ENCODE assay signal across 30 cellular contexts in the genomic region with DNA sequence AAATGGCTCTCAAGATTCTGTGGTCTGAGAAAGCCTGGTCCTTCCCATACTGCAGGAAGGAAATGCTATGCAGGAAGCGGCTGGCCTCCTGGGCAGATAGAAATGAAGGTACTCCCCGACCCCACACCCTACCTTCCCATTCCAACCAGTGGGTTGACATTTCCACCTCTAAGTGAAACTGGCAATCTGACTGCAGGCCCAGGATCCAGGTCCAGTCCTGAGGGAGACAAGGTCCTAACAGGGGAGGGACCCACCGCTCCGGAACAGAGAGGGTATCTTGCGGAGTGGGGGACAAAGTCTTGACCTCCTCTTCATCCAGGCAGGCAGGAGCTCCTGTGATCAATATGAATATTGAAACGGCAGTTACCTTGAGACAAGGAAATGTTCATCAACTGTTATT. TPM values are rescaled to one million over a fixed set of nuclear protein-coding genes. Genes with fewer than 3 reads are reported as not detected.
DNase-seq lines count a peak whose midpoint lies in the region; ATAC-seq and TF ChIP-seq lines count a peak whose summit lies in the region.
"Had no signal": no experiment of that assay in that cellular context is flagged by ENCODE, and none has a peak within 500 bp of the region (broad histone marks: within the 10 kb centered on the region; RNA-seq: fewer than 3 reads in every experiment).

No MANE protein-coding gene starts in this region.

- no peak for TF ChIP-seq POLR2A in upper lobe of left lung (IDR thresholded peaks at IDR 0.05)

- no peak for TF ChIP-seq EP300 in upper lobe of left lung (IDR thresholded peaks at IDR 0.05)

- H3K9me2 ChIP-seq in Loucy (replicated peaks; ENCODE audit: low read depth, low read length): no peaks in the 10 kb centered on the region

- intact Hi-C loops in left ventricle myocardium inferior (cut with micrococcal nuclease) (no loop called here), cardiac septum (cut with DNase I) (no loop called here), left colon (cut with DNase I, micrococcal nuclease) (no loop called here)

- no peaks in the 10 kb centered on the region for H3K79me2 ChIP-seq in Loucy (ENCODE audit: insufficient read depth, low read length)

- H3K9me3 ChIP-seq in left ventricle myocardium inferior (replicated peaks) (peaks cover 7% of the 10 kb centered on the region), Loucy (ENCODE audit: insufficient read depth, low read depth, low read length) (peaks cover 9% of the 10 kb centered on the region; the same call in 1 of the 2 replicates), upper lobe of left lung (peaks cover 0 to 4% (median 0%) of the 10 kb centered on the region in 4 donors), MG63 (peaks cover 9% of the 10 kb centered on the region)
- H3K9me3 ChIP-seq: pancreas, suprapubic skin had no signal

- no peaks in the 10 kb centered on the region for H3K27me3 ChIP-seq in left ventricle myocardium inferior (ENCODE audit: low read depth)
- no peaks in the 10 kb centered on the region for H3K27me3 ChIP-seq in Loucy (ENCODE audit: insufficient read depth, low read length, poor library complexity, severe bottlenecking)
- H3K27me3 ChIP-seq in upper lobe of left lung: no peaks in the 10 kb centered on the region
- no peaks in the 10 kb centered on the region for H3K27me3 ChIP-seq in MG63
- H3K27me3 ChIP-seq: pancreas, suprapubic skin had no signal

- no peaks in the 10 kb centered on the region for H3K9me3 Mint-ChIP-seq in effector memory CD8-positive, alpha-beta T cell
- H3K9me3 Mint-ChIP-seq: immature natural killer cell had no signal

- H3K4me1 ChIP-seq in left ventricle myocardium inferior: peaks cover 51% of the 10 kb centered on the region
- H3K4me1 ChIP-seq in Loucy (ENCODE audit: insufficient read depth, low read length, poor library complexity, severe bottlenecking): peaks cover 50% of the 10 kb centered on the region
- H3K4me1 ChIP-seq in upper lobe of left lung: peaks cover 21 to 27% (median 26%) of the 10 kb centered on the region in 4 donors
- H3K4me1 ChIP-seq: pancreas had no signal

- H3K4me1 Mint-ChIP-seq in effector memory CD8-positive, alpha-beta T cell (ENCODE audit: low read depth in 2 of 2): peaks cover 24 to 28% of the 10 kb centered on the region in 2 donors

- H3K4me3 ChIP-seq in left ventricle myocardium inferior (no peak overlapping the region), Loucy (ENCODE audit: low read length, poor library complexity, severe bottlenecking) (no peak overlapping the region), upper lobe of left lung (no peak overlapping the region), MG63 (no peak overlapping the region)
- H3K4me3 ChIP-seq: pancreas, suprapubic skin had no signal

- DNase-seq in left ventricle myocardium inferior (no peak), cardiac septum (ENCODE audit: low spot score) (no peak), upper lobe of left lung (no peak), NCI-H524 (lab: John Stamatoyannopoulos, UW) (no peak), MG63 (no peak), left colon (no peak)
- no peak for DNase-seq in effector memory CD8-positive, alpha-beta T cell
- DNase-seq: activated CD4-positive, alpha-beta T cell treated with anti-CD3 and anti-CD28 coated beads for 48 hours; activated CD8-positive, alpha-beta memory T cell treated with anti-CD3 and anti-CD28 coated beads, Interleukin-2, amount 50 U/mL, for 4 hours; activated effector memory CD4-positive, alpha-beta T cell treated with anti-CD3 and anti-CD28 coated beads, Interleukin-2, amount 50 U/mL, for 16 hours; EL; HCEC 1CT; hypothalamus; immature natural killer cell; MV-4-11; NCI-H446; pancreas; stimulated activated CD4-positive, alpha-beta T cell treated with anti-CD3 and anti-CD28 coated beads, Interleukin-2, amount 100 ng/mL, for 48 hours had no signal

- H3K4me3 Mint-ChIP-seq in effector memory CD8-positive, alpha-beta T cell: no peak overlapping the region
- H3K4me3 Mint-ChIP-seq: stimulated activated memory B cell treated with anti-CD40 and anti-IgM and Interleukin-4, amounts not matched to agents 10 μg/mL and 1 μg/mL and 100 μg/mL, for 72 hours had no signal

- H2AFZ ChIP-seq in Loucy (ENCODE audit: low read length): no peak overlapping the region

- peak overlapping the region; percentile 91 to 94 for H3K27ac Mint-ChIP-seq in effector memory CD8-positive, alpha-beta T cell

- H3K36me3 ChIP-seq in left ventricle myocardium inferior: no peaks in the 10 kb centered on the region
- H3K36me3 ChIP-seq in Loucy (ENCODE audit: insufficient read depth, low read length): no peaks in the 10 kb centered on the region
- H3K36me3 ChIP-seq in upper lobe of left lung: no peaks in the 10 kb centered on the region
- H3K36me3 ChIP-seq in MG63: peaks cover 66% of the 10 kb centered on the region
- H3K36me3 ChIP-seq: pancreas had no signal

- ATAC-seq in effector memory CD8-positive, alpha-beta T cell (replicated peaks): no peak
- no peak for ATAC-seq in upper lobe of left lung (ENCODE audit: low FRiP score in 2 of 2)
- ATAC-seq in left colon: no peak
- ATAC-seq: left lobe of liver; right cardiac atrium; stimulated activated memory B cell treated with anti-CD40 and anti-IgM and Interleukin-4, amounts not matched to agents 10 μg/mL and 1 μg/mL and 100 μg/mL, for 72 hours had no signal

- H3K27ac ChIP-seq in left ventricle myocardium inferior (replicated peaks): peak overlapping the region; percentile 87
- peak overlapping the region; percentile 5 to 73 (median 44) for H3K27ac ChIP-seq in upper lobe of left lung
- H3K27ac ChIP-seq: pancreas, RWPE1, suprapubic skin, VCaP had no signal

- H3K4me2 ChIP-seq in Loucy (ENCODE audit: low read depth, low read length, poor library complexity, severe bottlenecking): peak overlapping the region; percentile 40

- 75 to 83% methylated on average over 6 of the region's 6 CpGs for WGBS in upper lobe of left lung, 2 donors

- H3K27me3 Mint-ChIP-seq in effector memory CD8-positive, alpha-beta T cell: no peaks in the 10 kb centered on the region

- H4K20me1 ChIP-seq in Loucy (ENCODE audit: insufficient read depth, low read length, poor library complexity, severe bottlenecking): no peaks in the 10 kb centered on the region

- peaks cover 17% of the 10 kb centered on the region for H3K36me3 Mint-ChIP-seq in effector memory CD8-positive, alpha-beta T cell (ENCODE audit: insufficient read depth)
- H3K36me3 Mint-ChIP-seq: immature natural killer cell had no signal

- no peak overlapping the region for H3K9ac ChIP-seq in Loucy (ENCODE audit: low read depth, low read length, poor library complexity, severe bottlenecking)

- no peaks in the 10 kb centered on the region for H3F3A ChIP-seq in Loucy (ENCODE audit: low read depth)

- TF ChIP-seq CTCF in left ventricle myocardium inferior (IDR thresholded peaks at IDR 0.05; ENCODE audit: borderline replicate concordance) (no peak), Loucy (conservative IDR thresholded peaks at IDR 0.05; ENCODE audit: low read length) (no peak), upper lobe of left lung (IDR thresholded peaks at IDR 0.05) (no peak)

RNA-seq across cellular contexts. Expression of gene LOXL1, which starts 6.6 kb away (rescaled TPM):
- 31.9 TPM for total RNA-seq in left ventricle myocardium inferior
- 29.1 TPM for total RNA-seq in cardiac septum
- total RNA-seq in upper lobe of left lung: 10 to 100 TPM in 2 of 6 donors, 1 to 10 TPM in 4; 6.0 to 25.9 (median 8.0) TPM
- 206 and 224 TPM in 2 replicates for total RNA-seq in MG63 (2014; rRNA removed; shearing (Covaris generic); ENCODE audit: low replicate concordance)
- total RNA-seq in left colon: 1 to 10 TPM; 2.0 to 2.5 TPM

RNA-seq across cellular contexts. Expression of gene TBC1D21, which starts 46.3 kb away (rescaled TPM):
- not detected for total RNA-seq in left ventricle myocardium inferior
- not detected for total RNA-seq in cardiac septum
- total RNA-seq in upper lobe of left lung: not detected
- not detected in 2 replicates for total RNA-seq in MG63 (2014; rRNA removed; shearing (Covaris generic); ENCODE audit: low replicate concordance)
- total RNA-seq in left colon: not detected
- total RNA-seq: dermis microvascular lymphatic vessel endothelial cell; HT1080; left lobe of liver; mesenteric fat pad; pancreas; right cardiac atrium; suprapubic skin; T-helper 2 cell treated with Interferon-gamma antibody and Interleukin-4, amounts not matched to agents 100 ng/mL and 5 ng/mL, for 36 hours; ureter had no signal
